In the genomic region with DNA sequence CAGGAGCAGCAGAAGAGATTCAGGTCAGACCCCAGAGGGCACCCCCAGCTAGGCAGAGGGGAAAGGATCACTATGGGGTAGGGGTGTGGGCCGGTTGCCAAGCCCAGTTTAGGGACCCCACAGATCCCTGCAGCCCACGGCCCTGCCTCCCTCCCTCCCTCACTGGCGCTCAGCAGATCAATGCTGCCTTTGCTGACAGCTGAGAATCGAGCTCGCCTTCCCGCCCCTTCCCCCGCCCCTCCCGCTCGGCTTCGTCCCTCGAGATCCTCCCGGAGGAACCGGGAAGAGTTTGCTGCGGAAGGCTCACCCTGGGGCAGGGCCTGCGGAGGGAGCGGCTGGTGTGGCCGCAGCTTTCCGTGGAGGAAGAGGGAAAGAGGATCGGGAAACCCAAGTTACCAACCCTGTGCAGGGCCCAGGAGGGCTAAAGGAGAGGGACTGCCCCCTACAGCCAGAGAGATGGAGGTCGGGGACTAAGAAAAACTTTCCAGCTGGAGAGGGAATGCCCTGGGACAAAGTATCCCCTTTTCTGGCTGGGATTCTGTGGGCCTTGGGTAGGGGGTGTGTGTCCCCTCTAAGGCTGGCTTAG, we compare ENCODE assay signal across 8 cellular contexts. TPM values are rescaled to one million over a fixed set of nuclear protein-coding genes. Genes with fewer than 3 reads are reported as not detected.
DNase-seq lines count a peak whose midpoint lies in the region; ATAC-seq, FAIRE-seq and TF ChIP-seq lines count a peak whose summit lies in the region.

No MANE protein-coding gene starts in this region.

- WGBS in mammary epithelial cell (ENCODE audit: low coverage, missing lambda C conversion rate): 0% methylated on average over 1 of the region's 20 CpGs
- 48% methylated on average over 11 of the region's 20 CpGs for WGBS in K562 (ENCODE audit: insufficient coverage, low coverage, missing lambda C conversion rate)
- WGBS in HepG2 (ENCODE audit: low lambda C conversion rate): 1% methylated on average over 8 of the region's 20 CpGs

- no peak overlapping the region for H2AFZ ChIP-seq in mammary epithelial cell (ENCODE audit: low read depth, low read length)
- 0 out of 2 replicates have a peak overlapping the region, but pooled peaks have one; percentile 21 for H2AFZ ChIP-seq in K562 (ENCODE audit: low read depth, low read length)
- no peak overlapping the region for H2AFZ ChIP-seq in HepG2 (ENCODE audit: low read length)

- H3K27me3 ChIP-seq in mammary epithelial cell (ENCODE audit: insufficient read depth, low read length): peaks cover 8% of the 10 kb centered on the region
- H3K27me3 ChIP-seq in K562 (ENCODE audit: control insufficient read depth in 2 of 2, insufficient read depth in 2 of 2, low read length in 2 of 2): no peaks in the 10 kb centered on the region
- H3K27me3 ChIP-seq in HepG2 (ENCODE audit: control insufficient read depth in 1 of 2, insufficient read depth in 2 of 2, low read length in 2 of 2): peaks cover 0 to 3% of the 10 kb centered on the region in 2 experiments; a peak in 2 of 5 replicates

- peaks cover 6% of the 10 kb centered on the region for H3K36me3 Mint-ChIP-seq in MCF 10A (ENCODE audit: insufficient read depth, unreplicated experiment)
- peaks cover 5% of the 10 kb centered on the region for H3K36me3 Mint-ChIP-seq in type B pancreatic cell

- no peaks in the 10 kb centered on the region for H3K9me1 ChIP-seq in K562 (ENCODE audit: control insufficient read depth, insufficient read depth, low read length)

- TF ChIP-seq CTCF in MCF 10A (IDR thresholded peaks at IDR 0.05; ENCODE audit: unreplicated experiment) (no peak), mammary epithelial cell (conservative IDR thresholded peaks at IDR 0.05 in 1 of 2, IDR thresholded peaks at IDR 0.05 in 1 of 2; ENCODE audit: extremely low read depth in 1 of 2, insufficient read depth in 1 of 2, low read depth in 1 of 2, low read length in 2 of 2) (no peak), K562 (IDR thresholded peaks at IDR 0.05 in 2 of 3, conservative IDR thresholded peaks at IDR 0.05 in 1 of 3; ENCODE audit: insufficient read depth in 2 of 3, low read depth in 1 of 3, low read length in 3 of 3) (no peak), HepG2 (CRISPR knock-in tag; IDR thresholded peaks at IDR 0.05) (peak; percentile 65), type B pancreatic cell (conservative IDR thresholded peaks at IDR 0.05) (peak; percentile 36)

- no peak overlapping the region for H3K4me2 ChIP-seq in mammary epithelial cell (ENCODE audit: insufficient read depth, low read depth, low read length)
- H3K4me2 ChIP-seq in K562 (ENCODE audit: insufficient read depth, low read length): peak overlapping the region; percentile 72; the same call in 1 of the 2 replicates
- peak overlapping the region; percentile 72 for H3K4me2 ChIP-seq in HepG2 (ENCODE audit: low read depth, low read length)

- no peak for TF ChIP-seq RAD21 in K562 (CRISPR knock-in tag; conservative IDR thresholded peaks at IDR 0.05 in 1 of 2, IDR thresholded peaks at IDR 0.05 in 1 of 2)
- TF ChIP-seq RAD21 in HepG2 (CRISPR knock-in tag; IDR thresholded peaks at IDR 0.05): no peak

- intact Hi-C loops in MCF 10A (cut with micrococcal nuclease): no loop called here
- intact Hi-C loops in mammary epithelial cell (cut with micrococcal nuclease): no loop called here
- intact Hi-C loops in K562 (cut with micrococcal nuclease): no loop called here
- intact Hi-C loops in HepG2 (cut with micrococcal nuclease; ENCODE audit: unreplicated experiment): loop anchor here (10.0 kb wide), 1 partner anchor 168 kb away; no protein-coding TSS in a partner anchor

- H3K9me3 ChIP-seq in mammary epithelial cell (replicated peaks; ENCODE audit: insufficient read depth, low read length) (no peaks in the 10 kb centered on the region), K562 (replicated peaks; ENCODE audit: control insufficient read depth, insufficient read depth, low read depth, low read length) (no peaks in the 10 kb centered on the region), HepG2 (ENCODE audit: low read length) (no peaks in the 10 kb centered on the region)

- H3K4me3 ChIP-seq in mammary epithelial cell (replicated peaks in 1 of 3; ENCODE audit: insufficient read depth in 1 of 3, low read depth in 2 of 3, low read length in 3 of 3): no peak overlapping the region
- no peak overlapping the region for H3K4me3 ChIP-seq in K562
- H3K4me3 ChIP-seq in HepG2 (replicated peaks in 1 of 3; ENCODE audit: insufficient read depth in 1 of 3, low read depth in 2 of 3, low read length in 3 of 3): peak overlapping the region; percentile 43 to 71 (median 48); a peak in 5 of 6 replicates

- H3K36me3 ChIP-seq in mammary epithelial cell (ENCODE audit: insufficient read depth, low read length) (no peaks in the 10 kb centered on the region), K562 (ENCODE audit: control insufficient read depth, insufficient read depth, low read length) (no peaks in the 10 kb centered on the region), HepG2 (replicated peaks in 1 of 2; ENCODE audit: control insufficient read depth in 1 of 2, insufficient read depth in 2 of 2, low read length in 2 of 2) (no peaks in the 10 kb centered on the region)

- dilution Hi-C loops in mammary epithelial cell (cut with HindIII; ENCODE audit: low sequenced_read_pairs): loop anchor here (5.0 kb wide), 2 partner anchors 40 to 65 kb away; no protein-coding TSS in a partner anchor

- H3K4me1 ChIP-seq in mammary epithelial cell (ENCODE audit: insufficient read depth, low read length) (peaks cover 5% of the 10 kb centered on the region), K562 (replicated peaks in 1 of 2; ENCODE audit: control insufficient read depth in 2 of 2, insufficient read depth in 2 of 2, low read length in 2 of 2) (peaks cover 15 to 32% of the 10 kb centered on the region in 2 experiments), HepG2 (ENCODE audit: insufficient read depth, low read length) (peaks cover 41% of the 10 kb centered on the region)

- POLR2A ChIA-PET in MCF 10A (lab: Yijun Ruan, JAX) (interaction anchor here (1.5 kb wide), 1 partner anchor 15 kb away, joined by 3 read pairs; no protein-coding TSS in a partner anchor), K562 (lab: Yijun Ruan, JAX) (interaction anchor here (0.6 to 1.2 kb wide), 10 partner anchors 9 to 1534 kb away, joined by 3 to 5 read pairs (median 3); no protein-coding TSS in a partner anchor), HepG2 (lab: Yijun Ruan, JAX) (interaction anchor here (0.9 to 1.5 kb wide), 4 partner anchors 24 to 91 kb away, joined by 3 read pairs; no protein-coding TSS in a partner anchor)

- peak overlapping the region; percentile 47 for H3K4me3 Mint-ChIP-seq in MCF 10A (ENCODE audit: unreplicated experiment)
- H3K4me3 Mint-ChIP-seq in type B pancreatic cell: peak overlapping the region; percentile 87

- no peak overlapping the region for H3K27ac ChIP-seq in mammary epithelial cell (ENCODE audit: insufficient read depth, low read depth, low read length)
- no peak overlapping the region for H3K27ac ChIP-seq in K562 (ENCODE audit: extremely low read depth, low read depth, low read length)
- no peak overlapping the region for H3K27ac ChIP-seq in HepG2 (ENCODE audit: extremely low read length, insufficient read depth, low read length)

- H3K9ac ChIP-seq in mammary epithelial cell (ENCODE audit: insufficient read depth, low read length) (no peak overlapping the region), K562 (ENCODE audit: insufficient read depth in 1 of 2, low read depth in 2 of 2, low read length in 2 of 2) (peak overlapping the region in 1 of 2 experiments; percentile 16; a peak in 2 of 4 replicates), HepG2 (ENCODE audit: insufficient read depth, low read depth, low read length) (0 out of 2 replicates have a peak overlapping the region, but pooled peaks have one; percentile 33)

- no peaks in the 10 kb centered on the region for H3K9me3 Mint-ChIP-seq in MCF 10A (ENCODE audit: unreplicated experiment)
- H3K9me3 Mint-ChIP-seq in type B pancreatic cell: peaks cover under 1% of the 10 kb centered on the region

- CTCF ChIA-PET in MCF 10A (lab: Yijun Ruan, JAX): interaction anchor here (0.6 to 1.4 kb wide), 3 partner anchors 8 to 149 kb away, joined by 3 read pairs; no protein-coding TSS in a partner anchor
- CTCF ChIA-PET in mammary epithelial cell (lab: Charles Lee; ENCODE audit: low non-redundant PET): no interaction called here
- CTCF ChIA-PET in K562 (lab: Yijun Ruan, JAX; ENCODE audit: low intra/inter-chr PET ratio): interaction anchor here (0.6 to 0.7 kb wide), 2 partner anchors 9 to 139 kb away, joined by 3 read pairs; no protein-coding TSS in a partner anchor
- CTCF ChIA-PET in HepG2 (lab: Yijun Ruan, JAX; ENCODE audit: low intra/inter-chr PET ratio, low total read pairs): no interaction called here

- no TSS peak for BruUV-seq in MCF 10A (replicated peaks; lab: Mats Ljungman, UMichigan)
- no TSS peak for BruUV-seq in mammary epithelial cell (replicated peaks; lab: Mats Ljungman, UMichigan)
- no TSS peak for BruUV-seq in K562 (replicated peaks; lab: Mats Ljungman, UMichigan)
- BruUV-seq in HepG2 (replicated peaks; lab: Mats Ljungman, UMichigan): no TSS peak

- no peaks in the 10 kb centered on the region for H3K79me2 ChIP-seq in mammary epithelial cell (ENCODE audit: insufficient read depth, low read length)
- H3K79me2 ChIP-seq in K562 (ENCODE audit: control insufficient read depth, insufficient read depth, low read length): peaks cover 7% of the 10 kb centered on the region; the same call in 2 of the 3 replicates
- no peaks in the 10 kb centered on the region for H3K79me2 ChIP-seq in HepG2 (ENCODE audit: insufficient read depth, low read length)

- H3K27me3 Mint-ChIP-seq in MCF 10A (ENCODE audit: insufficient read depth, unreplicated experiment) (peaks cover 23% of the 10 kb centered on the region), type B pancreatic cell (peaks cover 29% of the 10 kb centered on the region)

- H4K20me1 ChIP-seq in mammary epithelial cell (ENCODE audit: insufficient read depth, low read length) (no peaks in the 10 kb centered on the region), K562 (replicated peaks; ENCODE audit: control insufficient read depth, insufficient read depth, low read length) (no peaks in the 10 kb centered on the region; the same call in 1 of the 2 replicates), HepG2 (ENCODE audit: insufficient read depth, low read length) (no peaks in the 10 kb centered on the region)

- DNase-seq in MCF 10A (ENCODE audit: unreplicated experiment) (no peak), mammary epithelial cell (no peak), K562 (ENCODE audit: extremely low read depth in 1 of 4, low spot score in 3 of 4) (no peak), HepG2 (ENCODE audit: low spot score) (no peak), type B pancreatic cell (ENCODE audit: extremely low spot score, unreplicated experiment) (no peak), SHP77 treated with DMSO at 0.1 percent for 48 hours (lab: John Stamatoyannopoulos, UW) (no peak), NCI-H1048 (lab: John Stamatoyannopoulos, UW) (no peak)

- TF ChIP-seq EP300 in K562 (IDR thresholded peaks at IDR 0.05; ENCODE audit: low read length) (no peak), HepG2 (IDR thresholded peaks at IDR 0.05; ENCODE audit: low read depth in 2 of 2, low read length in 2 of 2) (no peak), HepG2 (CRISPR knock-in tag; IDR thresholded peaks at IDR 0.05; ENCODE audit: borderline replicate concordance) (no peak)

- FAIRE-seq in K562 (lab: Jason Lieb, UNC) (no peak), HepG2 (lab: Jason Lieb, UNC) (no peak)

- TF ChIP-seq POLR2A in K562 (conservative IDR thresholded peaks at IDR 0.05): no peak
- TF ChIP-seq POLR2A in HepG2 (IDR thresholded peaks at IDR 0.05; ENCODE audit: insufficient read depth in 1 of 2, low read depth in 2 of 2, low read length in 2 of 2): no peak

- in situ Hi-C loops in mammary epithelial cell (cut with MboI; ENCODE audit: low sequenced_read_pairs in 2 of 2): loop anchor here in 1 of 2 donors (10.0 kb wide), 1 partner anchor 168 kb away; no protein-coding TSS in a partner anchor
- in situ Hi-C loops in K562 (cut with MboI): loop anchor here (5.0 kb wide), 1 partner anchor 60 kb away; no protein-coding TSS in a partner anchor
- in situ Hi-C loops in HepG2 (cut with HindIII; ENCODE audit: extremely low pct_ligation_motif_present, low pct_unique_long_range_greater_than_20kb): no loop called here

- no peak for ATAC-seq in K562
- peak; percentile 73 for ATAC-seq in HepG2
- no peak for ATAC-seq in HG03039 (IDR thresholded peaks at IDR 0.05; ENCODE audit: unreplicated experiment)

- H3K4me1 Mint-ChIP-seq in MCF 10A (ENCODE audit: insufficient read depth, unreplicated experiment) (peaks cover 6% of the 10 kb centered on the region), type B pancreatic cell (ENCODE audit: unreplicated experiment) (peaks cover 15% of the 10 kb centered on the region)

- H3K27ac Mint-ChIP-seq in MCF 10A (ENCODE audit: low read depth, unreplicated experiment): no peak overlapping the region
- peak overlapping the region; percentile 78 for H3K27ac Mint-ChIP-seq in type B pancreatic cell

RNA-seq across cellular contexts. Expression of a gene that starts 1.1 kb away (rescaled TPM):
- total RNA-seq in MCF 10A (2022): not detected in 2 replicates
- total RNA-seq in mammary epithelial cell: not detected
- polyA plus RNA-seq in mammary epithelial cell: 0.02 TPM
- polyA minus RNA-seq in mammary epithelial cell: not detected
- total RNA-seq in K562 (2011; cell fraction: chromatin; rRNA removed; ENCODE audit: low replicate concordance): 4.1 and 12.8 TPM in 2 replicates
- 7.4 and 7.5 TPM in 2 replicates for total RNA-seq in K562 (2011; cell fraction: nucleolus; rRNA removed)
- 4.4 and 4.6 TPM in 2 replicates for total RNA-seq in K562 (2011; cell fraction: nucleoplasm; rRNA removed)
- 1.6 and 1.8 TPM in 2 replicates for total RNA-seq in K562 (2014; rRNA removed)
- 0.64 and 0.76 TPM in 2 replicates for total RNA-seq in K562 (2014; rRNA removed; fragmentation: Illumina TruSeq; extraction: Trizol)
- 0.72 and 0.79 TPM in 2 replicates for total RNA-seq in K562 (2015; rRNA removed; fragmentation: Illumina TruSeq; extraction: Trizol)
- total RNA-seq in K562 (2021): 3.8 and 4.1 TPM in 2 replicates
- polyA plus RNA-seq in K562 (2011; rRNA removed): 0.79 and 1.7 TPM in 2 replicates
- 1.1 and 1.3 TPM in 2 replicates for polyA plus RNA-seq in K562 (2011; cell fraction: cytosol; rRNA removed)
- 6.3 and 9.8 TPM in 2 replicates for polyA plus RNA-seq in K562 (2011; cell fraction: nucleus; rRNA removed)
- polyA plus RNA-seq in K562 (2012): 2.5 and 4.6 TPM in 2 replicates
- polyA plus RNA-seq in K562 (2014; fragmentation: Illumina TruSeq; extraction: Trizol): 3.5 and 3.8 TPM in 2 replicates
- under 1 TPM; 0.07 to 0.27 TPM for polyA plus RNA-seq in K562 (2014; fragmentation: Nextera tagmentation; extraction: Ambion mirVana)
- 3.4 and 3.7 TPM in 2 replicates for polyA plus RNA-seq in K562 (2014; rRNA removed)
- 0.42 and 0.49 TPM in 2 replicates for polyA minus RNA-seq in K562 (2011; rRNA and poly(A)+ RNA removed)
- polyA minus RNA-seq in K562 (2011; cell fraction: cytosol; rRNA and poly(A)+ RNA removed): 1.0 TPM in 2 replicates
- polyA minus RNA-seq in K562 (2011; cell fraction: nucleus; rRNA and poly(A)+ RNA removed): 3.6 and 3.7 TPM in 2 replicates
- 0.02 TPM in 1 of 2 replicates, not detected in the other for total RNA-seq in HepG2 (2016; rRNA removed; fragmentation: Illumina TruSeq; extraction: Trizol)
- total RNA-seq in HepG2 (2016; cell fraction: cytosol; rRNA removed; fragmentation: Illumina TruSeq; extraction: Trizol; ENCODE audit: low read depth): not detected in 2 replicates
- not detected in 2 replicates for total RNA-seq in HepG2 (2016; cell fraction: insoluble cytoplasmic fraction; rRNA removed; fragmentation: Illumina TruSeq; extraction: Trizol)
- total RNA-seq in HepG2 (2016; cell fraction: membrane; rRNA removed; fragmentation: Illumina TruSeq; extraction: Trizol): not detected in 2 replicates
- not detected in 2 replicates for total RNA-seq in HepG2 (2016; cell fraction: nucleus; rRNA removed; fragmentation: Illumina TruSeq; extraction: Trizol)
- polyA plus RNA-seq in HepG2 (2011; rRNA removed): 0.03 and 0.09 TPM in 2 replicates
- 0.03 and 0.05 TPM in 2 replicates for polyA plus RNA-seq in HepG2 (2011; cell fraction: cytosol; rRNA removed)
- 0.40 and 0.48 TPM in 2 replicates for polyA plus RNA-seq in HepG2 (2011; cell fraction: nucleus; rRNA removed)
- 0.04 and 0.12 TPM in 2 replicates for polyA plus RNA-seq in HepG2 (2012)
- polyA plus RNA-seq in HepG2 (2016; cell fraction: cytosol; fragmentation: Illumina TruSeq; extraction: Trizol; ENCODE audit: low read depth): not detected in 2 replicates
- polyA plus RNA-seq in HepG2 (2016; cell fraction: insoluble cytoplasmic fraction; fragmentation: Illumina TruSeq; extraction: Trizol; ENCODE audit: low read depth): not detected in 2 replicates
- 0.06 TPM in 1 of 2 replicates, not detected in the other for polyA plus RNA-seq in HepG2 (2016; cell fraction: membrane; fragmentation: Illumina TruSeq; extraction: Trizol; ENCODE audit: low read depth)
- 0.19 and 0.45 TPM in 2 replicates for polyA plus RNA-seq in HepG2 (2016; cell fraction: nucleus; fragmentation: Illumina TruSeq; extraction: Trizol; ENCODE audit: insufficient read depth, low read depth)
- 0.08 and 0.12 TPM in 2 replicates for polyA minus RNA-seq in HepG2 (2011; rRNA and poly(A)+ RNA removed; ENCODE audit: low replicate concordance)
- polyA minus RNA-seq in HepG2 (2011; cell fraction: cytosol; rRNA and poly(A)+ RNA removed): not detected in 2 replicates
- polyA minus RNA-seq in HepG2 (2011; cell fraction: nucleus; rRNA and poly(A)+ RNA removed): not detected in 2 replicates
- 0.85 and 1.1 TPM in 2 replicates for total RNA-seq in type B pancreatic cell (ENCODE audit: low replicate concordance)

Comparison
In these comparisons a context has a peak if more than half of its experiments do, and no peak if none do; other contexts are left out.
1. CTCF ChIA-PET loops: an anchor here in MCF 10A (0.6 to 1.4 kb wide) and K562 (0.6 to 0.7 kb wide); none called in mammary epithelial cell and HepG2.
2. CTCF ChIP-seq: peak in HepG2 (single experiment) and type B pancreatic cell (single experiment); none in MCF 10A (single experiment), mammary epithelial cell (0 of 2) and K562 (0 of 3).
3. H3K4me3 ChIP-seq: peak in HepG2 (3 of 3); none in mammary epithelial cell (0 of 3) and K562 (single experiment).